In genomic region chr3:46561951-46562350, GRCh38 we compare ENCODE assay signal across 2 cellular contexts.
TF ChIP-seq lines count a peak whose summit lies in the region.

No MANE protein-coding gene starts in this region.

TF ChIP-seq in GM23338, 12 proteins besides CTCF, POLR2A, EP300 and RAD21:
- TF ChIP-seq ZNF462 (CRISPR knock-in tag; IDR thresholded peaks at IDR 0.05): no peak
TF ChIP-seq in GM23338: peak in this region for 0.

TF ChIP-seq in WTC11, 78 proteins besides CTCF, POLR2A, EP300 and RAD21 (continued from another document):
- no peak for TF ChIP-seq USF2 (CRISPR knock-in tag; IDR thresholded peaks at IDR 0.05)
- TF ChIP-seq FOXJ3 (CRISPR knock-in tag; IDR thresholded peaks at IDR 0.05; ENCODE audit: borderline replicate concordance): no peak
- no peak for TF ChIP-seq ZNF425 (CRISPR knock-in tag; conservative IDR thresholded peaks at IDR 0.05)
- TF ChIP-seq, protein P1, sequence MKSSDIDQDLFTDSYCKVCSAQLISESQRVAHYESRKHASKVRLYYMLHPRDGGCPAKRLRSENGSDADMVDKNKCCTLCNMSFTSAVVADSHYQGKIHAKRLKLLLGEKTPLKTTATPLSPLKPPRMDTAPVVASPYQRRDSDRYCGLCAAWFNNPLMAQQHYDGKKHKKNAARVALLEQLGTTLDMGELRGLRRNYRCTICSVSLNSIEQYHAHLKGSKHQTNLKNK (CRISPR knock-in tag; IDR thresholded peaks at IDR 0.05): no peak
- no peak for TF ChIP-seq USF1 (CRISPR knock-in tag; IDR thresholded peaks at IDR 0.05)
- TF ChIP-seq HMGXB4 (CRISPR knock-in tag; IDR thresholded peaks at IDR 0.05): no peak
TF ChIP-seq in WTC11: peak in this region for 0.
